In the genomic region with DNA sequence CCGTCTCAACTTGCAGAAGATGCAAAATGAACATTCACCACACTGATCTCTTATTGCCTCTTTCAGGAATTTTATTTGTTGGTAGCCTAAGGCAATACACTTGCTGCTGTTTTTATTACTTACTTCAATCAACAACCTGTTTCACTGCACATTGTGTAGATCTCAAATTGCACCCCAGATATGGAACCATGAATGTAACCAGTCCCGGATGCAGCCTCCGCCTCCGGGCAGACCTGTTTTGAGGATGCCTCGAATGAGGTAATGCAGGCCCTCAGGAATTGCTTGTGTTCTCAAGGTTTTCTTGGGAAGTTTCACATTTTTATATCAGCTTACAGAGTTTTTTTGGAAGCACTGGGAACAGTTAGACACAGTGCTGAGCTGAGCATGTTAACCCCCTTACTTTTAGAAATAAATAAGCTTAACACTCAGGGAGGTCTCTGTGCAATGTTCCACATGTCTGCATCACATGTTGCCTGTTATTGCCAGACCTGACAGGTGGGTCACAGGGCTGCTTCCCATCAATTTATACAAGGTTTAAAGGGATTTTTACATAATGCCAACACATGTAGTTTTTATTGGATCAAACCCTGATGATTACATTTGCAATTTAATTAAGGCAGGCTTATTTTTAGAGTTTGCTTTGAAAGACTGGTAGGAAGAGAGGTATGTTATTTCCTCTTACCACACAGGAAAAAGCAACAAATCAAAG, we compare ENCODE assay signal across 27 cellular contexts.
"Had no signal": no experiment of that assay in that cellular context is flagged by ENCODE, and none has a peak within 500 bp of the region (broad histone marks: within the 10 kb centered on the region; RNA-seq: fewer than 3 reads in every experiment).

No MANE protein-coding gene starts in this region.

- H3K36me3 Mint-ChIP-seq: activated CD8-positive, alpha-beta memory T cell treated with anti-CD3 and anti-CD28 coated beads, Interleukin-2, amount 10 ng/mL, durations not matched to agents 7 days and 5 days; activated naive CD4-positive, alpha-beta T cell treated with anti-CD3 and anti-CD28 coated beads, Interleukin-2, amount 50 U/mL, for 24 hours; WTC11 had no signal

- H3K4me3 Mint-ChIP-seq: activated CD4-positive, alpha-beta T cell treated with anti-CD3 and anti-CD28 coated beads, Interleukin-2, amount 10 ng/mL, durations not matched to agents 24 days and 14 days; activated CD8-positive, alpha-beta memory T cell treated with anti-CD3 and anti-CD28 coated beads, Interleukin-2, amount 10 ng/mL, durations not matched to agents 7 days and 5 days; activated naive CD4-positive, alpha-beta T cell treated with anti-CD3 and anti-CD28 coated beads, Interleukin-2, amount 50 U/mL, for 24 hours; activated T-cell treated with anti-CD3 and anti-CD28 coated beads, Interleukin-2, amount 50 U/mL, for 24 hours; activated T-helper 1 cell treated with anti-CD3 and anti-CD28 coated beads, Interleukin-12 subunit alpha, Interleukin-12 subunit beta, Interleukin-2, Interleukin-4 antibody, amounts not matched to agents 30 ng/mL and 10 ng/mL and 1 ng/mL, durations not matched to agents 14 hours and 24 hours and 36 hours; IgD-negative memory B cell; T-helper 1 cell treated with Interleukin-12 subunit alpha and Interleukin-12 subunit beta and Interleukin-4 antibody, amounts not matched to agents 30 μg/mL and 1 μg/mL, for 36 hours; WTC11 had no signal

- H3K27ac Mint-ChIP-seq: activated CD4-positive, alpha-beta T cell treated with anti-CD3 and anti-CD28 coated beads, Interleukin-2, amount 10 ng/mL, durations not matched to agents 24 days and 14 days; activated CD8-positive, alpha-beta memory T cell treated with anti-CD3 and anti-CD28 coated beads, Interleukin-2, amount 10 ng/mL, durations not matched to agents 7 days and 5 days; activated naive CD4-positive, alpha-beta T cell treated with anti-CD3 and anti-CD28 coated beads, Interleukin-2, amount 50 U/mL, for 24 hours; activated T-cell treated with anti-CD3 and anti-CD28 coated beads, Interleukin-2, amount 50 U/mL, for 24 hours; activated T-helper 1 cell treated with anti-CD3 and anti-CD28 coated beads, Interleukin-12 subunit alpha, Interleukin-12 subunit beta, Interleukin-2, Interleukin-4 antibody, amounts not matched to agents 30 ng/mL and 10 ng/mL and 1 ng/mL, durations not matched to agents 14 hours and 24 hours and 36 hours; IgD-negative memory B cell; T-helper 1 cell treated with Interleukin-12 subunit alpha and Interleukin-12 subunit beta and Interleukin-4 antibody, amounts not matched to agents 30 μg/mL and 1 μg/mL, for 36 hours; WTC11 had no signal

- H3K4me3 ChIP-seq: breast epithelium had no signal

- H3K27me3 Mint-ChIP-seq: activated CD4-positive, alpha-beta T cell treated with anti-CD3 and anti-CD28 coated beads, Interleukin-2, amount 10 ng/mL, durations not matched to agents 24 days and 14 days; activated CD8-positive, alpha-beta memory T cell treated with anti-CD3 and anti-CD28 coated beads, Interleukin-2, amount 10 ng/mL, durations not matched to agents 7 days and 5 days; activated naive CD4-positive, alpha-beta T cell treated with anti-CD3 and anti-CD28 coated beads, Interleukin-2, amount 50 U/mL, for 24 hours; activated T-cell treated with anti-CD3 and anti-CD28 coated beads, Interleukin-2, amount 50 U/mL, for 24 hours; IgD-negative memory B cell had no signal

- H3K27ac ChIP-seq: breast epithelium had no signal

- H3K9me3 Mint-ChIP-seq: activated naive CD4-positive, alpha-beta T cell treated with anti-CD3 and anti-CD28 coated beads, Interleukin-2, amount 50 U/mL, for 24 hours had no signal

- H3K36me3 ChIP-seq: breast epithelium had no signal

- H3K4me1 Mint-ChIP-seq: activated CD4-positive, alpha-beta T cell treated with anti-CD3 and anti-CD28 coated beads, Interleukin-2, amount 10 ng/mL, durations not matched to agents 24 days and 14 days; activated CD8-positive, alpha-beta memory T cell treated with anti-CD3 and anti-CD28 coated beads, Interleukin-2, amount 10 ng/mL, durations not matched to agents 7 days and 5 days; activated naive CD4-positive, alpha-beta T cell treated with anti-CD3 and anti-CD28 coated beads, Interleukin-2, amount 50 U/mL, for 24 hours; WTC11 had no signal

- H3K9me3 ChIP-seq: breast epithelium had no signal

- H3K27me3 ChIP-seq: breast epithelium had no signal

- H3K4me1 ChIP-seq: breast epithelium had no signal

- DNase-seq: activated CD4-positive, alpha-beta T cell treated with anti-CD3 and anti-CD28 coated beads for 1 hour; activated CD4-positive, alpha-beta T cell treated with anti-CD3 and anti-CD28 coated beads, Interleukin-2, amount 10 ng/mL, durations not matched to agents 24 days and 14 days; activated CD4-positive, alpha-beta T cell treated with anti-CD3 and anti-CD28 coated beads, Interleukin-2, amount 50 U/mL, for 48 hours; activated CD8-positive, alpha-beta memory T cell treated with anti-CD3 and anti-CD28 coated beads, Interleukin-2, amount 10 ng/mL, durations not matched to agents 7 days and 5 days; activated effector memory CD4-positive, alpha-beta T cell treated with Interleukin-2 at 50 U/mL for 16 hours; activated naive CD4-positive, alpha-beta T cell; activated T-cell treated with anti-CD3 and anti-CD28 coated beads, Interleukin-2, amount 50 U/mL, for 24 hours; aorta; caudate nucleus; KG1; NCI-H1092 treated with DMSO at 0.1 percent for 48 hours; NCI-H1436 treated with DMSO at 0.1 percent for 48 hours; NCI-H187; NCI-H2081; NCI-H2171; NCI-H2227 treated with DMSO at 0.1 percent for 48 hours; NCI-H446 treated with DMSO at 0.1 percent for 48 hours; NCI-H524 treated with DMSO at 0.1 percent for 48 hours; NCI-H748 treated with DMSO at 0.1 percent for 48 hours; PC-3; SHP77 treated with DMSO at 0.1 percent for 48 hours had no signal

- ATAC-seq: activated CD8-positive, alpha-beta memory T cell treated with anti-CD3 and anti-CD28 coated beads, Interleukin-2, amount 10 ng/mL, durations not matched to agents 7 days and 5 days; PC-3; WTC11 had no signal
